1 cellular context compared by ENCODE assay signal in the genomic region with DNA sequence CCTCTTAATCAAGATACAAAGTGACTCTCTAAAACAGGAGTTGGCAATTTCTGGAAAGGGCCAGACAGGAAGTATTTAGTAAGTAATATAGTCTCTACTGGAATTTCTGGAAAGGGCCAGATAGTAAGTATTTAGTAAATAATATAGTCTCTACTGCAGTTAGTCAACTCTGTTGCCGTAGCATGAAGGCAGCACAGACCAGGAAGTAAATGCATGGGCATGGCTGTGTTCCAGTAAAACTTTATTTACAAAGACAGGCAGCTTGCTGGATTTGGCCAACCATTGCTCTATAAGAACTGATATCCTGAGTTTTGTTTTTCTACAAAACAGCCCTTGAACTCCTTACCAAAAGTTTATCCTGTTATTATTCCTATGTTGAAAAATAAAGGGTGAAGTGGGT.
TF ChIP-seq lines count a peak whose summit lies in the region.

No MANE protein-coding gene starts in this region.

TF ChIP-seq in K562, 482 proteins besides CTCF, POLR2A, EP300 and RAD21:
- TF ChIP-seq ZNF780A (CRISPR knock-in tag; IDR thresholded peaks at IDR 0.05) (no peak), SNRNP70 (optimal IDR thresholded peaks at IDR 0.05; ENCODE audit: low read depth, low read length) (no peak), TRIM24 (IDR thresholded peaks at IDR 0.05) (no peak), KAT8 (IDR thresholded peaks at IDR 0.05; ENCODE audit: low read depth) (no peak)
- TF ChIP-seq, protein P1, sequence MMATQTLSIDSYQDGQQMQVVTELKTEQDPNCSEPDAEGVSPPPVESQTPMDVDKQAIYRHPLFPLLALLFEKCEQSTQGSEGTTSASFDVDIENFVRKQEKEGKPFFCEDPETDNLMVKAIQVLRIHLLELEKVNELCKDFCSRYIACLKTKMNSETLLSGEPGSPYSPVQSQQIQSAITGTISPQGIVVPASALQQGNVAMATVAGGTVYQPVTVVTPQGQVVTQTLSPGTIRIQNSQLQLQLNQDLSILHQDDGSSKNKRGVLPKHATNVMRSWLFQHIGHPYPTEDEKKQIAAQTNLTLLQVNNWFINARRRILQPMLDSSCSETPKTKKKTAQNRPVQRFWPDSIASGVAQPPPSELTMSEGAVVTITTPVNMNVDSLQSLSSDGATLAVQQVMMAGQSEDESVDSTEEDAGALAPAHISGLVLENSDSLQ (IDR thresholded peaks at IDR 0.05) = no peak
- TF ChIP-seq, protein P2, sequence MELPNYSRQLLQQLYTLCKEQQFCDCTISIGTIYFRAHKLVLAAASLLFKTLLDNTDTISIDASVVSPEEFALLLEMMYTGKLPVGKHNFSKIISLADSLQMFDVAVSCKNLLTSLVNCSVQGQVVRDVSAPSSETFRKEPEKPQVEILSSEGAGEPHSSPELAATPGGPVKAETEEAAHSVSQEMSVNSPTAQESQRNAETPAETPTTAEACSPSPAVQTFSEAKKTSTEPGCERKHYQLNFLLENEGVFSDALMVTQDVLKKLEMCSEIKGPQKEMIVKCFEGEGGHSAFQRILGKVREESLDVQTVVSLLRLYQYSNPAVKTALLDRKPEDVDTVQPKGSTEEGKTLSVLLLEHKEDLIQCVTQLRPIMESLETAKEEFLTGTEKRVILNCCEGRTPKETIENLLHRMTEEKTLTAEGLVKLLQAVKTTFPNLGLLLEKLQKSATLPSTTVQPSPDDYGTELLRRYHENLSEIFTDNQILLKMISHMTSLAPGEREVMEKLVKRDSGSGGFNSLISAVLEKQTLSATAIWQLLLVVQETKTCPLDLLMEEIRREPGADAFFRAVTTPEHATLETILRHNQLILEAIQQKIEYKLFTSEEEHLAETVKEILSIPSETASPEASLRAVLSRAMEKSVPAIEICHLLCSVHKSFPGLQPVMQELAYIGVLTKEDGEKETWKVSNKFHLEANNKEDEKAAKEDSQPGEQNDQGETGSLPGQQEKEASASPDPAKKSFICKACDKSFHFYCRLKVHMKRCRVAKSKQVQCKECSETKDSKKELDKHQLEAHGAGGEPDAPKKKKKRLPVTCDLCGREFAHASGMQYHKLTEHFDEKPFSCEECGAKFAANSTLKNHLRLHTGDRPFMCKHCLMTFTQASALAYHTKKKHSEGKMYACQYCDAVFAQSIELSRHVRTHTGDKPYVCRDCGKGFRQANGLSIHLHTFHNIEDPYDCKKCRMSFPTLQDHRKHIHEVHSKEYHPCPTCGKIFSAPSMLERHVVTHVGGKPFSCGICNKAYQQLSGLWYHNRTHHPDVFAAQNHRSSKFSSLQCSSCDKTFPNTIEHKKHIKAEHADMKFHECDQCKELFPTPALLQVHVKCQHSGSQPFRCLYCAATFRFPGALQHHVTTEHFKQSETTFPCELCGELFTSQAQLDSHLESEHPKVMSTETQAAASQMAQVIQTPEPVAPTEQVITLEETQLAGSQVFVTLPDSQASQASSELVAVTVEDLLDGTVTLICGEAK (IDR thresholded peaks at IDR 0.05) = peak; percentile 83
- TF ChIP-seq, protein P2 (CRISPR knock-in tag; IDR thresholded peaks at IDR 0.05) = 0 out of 2 replicates have a peak, but pooled peaks have one; percentile 27
